2 cellular contexts compared by ENCODE assay signal in the genomic region with DNA sequence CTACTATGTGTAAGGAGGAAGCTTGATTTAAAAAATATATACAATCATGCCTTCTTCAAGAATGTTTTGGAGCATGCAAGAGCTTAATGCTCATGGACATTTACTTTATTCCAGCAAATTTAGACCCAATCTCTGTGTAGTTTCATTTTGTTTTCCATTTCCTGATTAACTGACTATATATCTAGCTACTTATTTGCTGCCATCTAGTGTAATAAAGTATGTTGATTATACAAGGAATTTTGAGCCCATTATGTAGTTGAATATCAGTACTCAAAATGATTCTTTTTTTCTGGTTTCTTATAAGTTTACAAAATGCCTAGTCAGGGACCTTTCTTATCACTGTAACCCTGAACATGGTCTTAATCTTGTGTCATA.
TF ChIP-seq lines count a peak whose summit lies in the region.

No MANE protein-coding gene starts in this region.

TF ChIP-seq in liver, 16 proteins besides CTCF, POLR2A, EP300 and RAD21:
- TF ChIP-seq YY1 (IDR thresholded peaks at IDR 0.05) = no peak
- TF ChIP-seq FOXA1 (IDR thresholded peaks at IDR 0.05) = no peak
- TF ChIP-seq HNF4G (IDR thresholded peaks at IDR 0.05) = no peak
- no peak for TF ChIP-seq SP1 (IDR thresholded peaks at IDR 0.05)
- no peak for TF ChIP-seq JUND (IDR thresholded peaks at IDR 0.05)
- TF ChIP-seq REST (IDR thresholded peaks at IDR 0.05) = no peak
- TF ChIP-seq FOXA2 (IDR thresholded peaks at IDR 0.05) = no peak
- TF ChIP-seq, protein P1, sequence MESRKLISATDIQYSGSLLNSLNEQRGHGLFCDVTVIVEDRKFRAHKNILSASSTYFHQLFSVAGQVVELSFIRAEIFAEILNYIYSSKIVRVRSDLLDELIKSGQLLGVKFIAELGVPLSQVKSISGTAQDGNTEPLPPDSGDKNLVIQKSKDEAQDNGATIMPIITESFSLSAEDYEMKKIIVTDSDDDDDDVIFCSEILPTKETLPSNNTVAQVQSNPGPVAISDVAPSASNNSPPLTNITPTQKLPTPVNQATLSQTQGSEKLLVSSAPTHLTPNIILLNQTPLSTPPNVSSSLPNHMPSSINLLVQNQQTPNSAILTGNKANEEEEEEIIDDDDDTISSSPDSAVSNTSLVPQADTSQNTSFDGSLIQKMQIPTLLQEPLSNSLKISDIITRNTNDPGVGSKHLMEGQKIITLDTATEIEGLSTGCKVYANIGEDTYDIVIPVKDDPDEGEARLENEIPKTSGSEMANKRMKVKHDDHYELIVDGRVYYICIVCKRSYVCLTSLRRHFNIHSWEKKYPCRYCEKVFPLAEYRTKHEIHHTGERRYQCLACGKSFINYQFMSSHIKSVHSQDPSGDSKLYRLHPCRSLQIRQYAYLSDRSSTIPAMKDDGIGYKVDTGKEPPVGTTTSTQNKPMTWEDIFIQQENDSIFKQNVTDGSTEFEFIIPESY (IDR thresholded peaks at IDR 0.05) = no peak
- no peak for TF ChIP-seq HNF4A (conservative IDR thresholded peaks at IDR 0.05)
- TF ChIP-seq GABPA (IDR thresholded peaks at IDR 0.05 in 1 of 2, conservative IDR thresholded peaks at IDR 0.05 in 1 of 2) = no peak
- TF ChIP-seq TAF1 (conservative IDR thresholded peaks at IDR 0.05) = no peak
- no peak for TF ChIP-seq EGR1 (IDR thresholded peaks at IDR 0.05; ENCODE audit: low read depth in 2 of 2)
- no peak for TF ChIP-seq ATF3 (IDR thresholded peaks at IDR 0.05)
- TF ChIP-seq RXRA (IDR thresholded peaks at IDR 0.05) = no peak
- TF ChIP-seq NR2F2 (IDR thresholded peaks at IDR 0.05) = no peak
- TF ChIP-seq MAX (IDR thresholded peaks at IDR 0.05) = no peak

TF ChIP-seq in HepG2, 621 proteins besides CTCF, POLR2A, EP300 and RAD21:
- TF ChIP-seq, protein P2, sequence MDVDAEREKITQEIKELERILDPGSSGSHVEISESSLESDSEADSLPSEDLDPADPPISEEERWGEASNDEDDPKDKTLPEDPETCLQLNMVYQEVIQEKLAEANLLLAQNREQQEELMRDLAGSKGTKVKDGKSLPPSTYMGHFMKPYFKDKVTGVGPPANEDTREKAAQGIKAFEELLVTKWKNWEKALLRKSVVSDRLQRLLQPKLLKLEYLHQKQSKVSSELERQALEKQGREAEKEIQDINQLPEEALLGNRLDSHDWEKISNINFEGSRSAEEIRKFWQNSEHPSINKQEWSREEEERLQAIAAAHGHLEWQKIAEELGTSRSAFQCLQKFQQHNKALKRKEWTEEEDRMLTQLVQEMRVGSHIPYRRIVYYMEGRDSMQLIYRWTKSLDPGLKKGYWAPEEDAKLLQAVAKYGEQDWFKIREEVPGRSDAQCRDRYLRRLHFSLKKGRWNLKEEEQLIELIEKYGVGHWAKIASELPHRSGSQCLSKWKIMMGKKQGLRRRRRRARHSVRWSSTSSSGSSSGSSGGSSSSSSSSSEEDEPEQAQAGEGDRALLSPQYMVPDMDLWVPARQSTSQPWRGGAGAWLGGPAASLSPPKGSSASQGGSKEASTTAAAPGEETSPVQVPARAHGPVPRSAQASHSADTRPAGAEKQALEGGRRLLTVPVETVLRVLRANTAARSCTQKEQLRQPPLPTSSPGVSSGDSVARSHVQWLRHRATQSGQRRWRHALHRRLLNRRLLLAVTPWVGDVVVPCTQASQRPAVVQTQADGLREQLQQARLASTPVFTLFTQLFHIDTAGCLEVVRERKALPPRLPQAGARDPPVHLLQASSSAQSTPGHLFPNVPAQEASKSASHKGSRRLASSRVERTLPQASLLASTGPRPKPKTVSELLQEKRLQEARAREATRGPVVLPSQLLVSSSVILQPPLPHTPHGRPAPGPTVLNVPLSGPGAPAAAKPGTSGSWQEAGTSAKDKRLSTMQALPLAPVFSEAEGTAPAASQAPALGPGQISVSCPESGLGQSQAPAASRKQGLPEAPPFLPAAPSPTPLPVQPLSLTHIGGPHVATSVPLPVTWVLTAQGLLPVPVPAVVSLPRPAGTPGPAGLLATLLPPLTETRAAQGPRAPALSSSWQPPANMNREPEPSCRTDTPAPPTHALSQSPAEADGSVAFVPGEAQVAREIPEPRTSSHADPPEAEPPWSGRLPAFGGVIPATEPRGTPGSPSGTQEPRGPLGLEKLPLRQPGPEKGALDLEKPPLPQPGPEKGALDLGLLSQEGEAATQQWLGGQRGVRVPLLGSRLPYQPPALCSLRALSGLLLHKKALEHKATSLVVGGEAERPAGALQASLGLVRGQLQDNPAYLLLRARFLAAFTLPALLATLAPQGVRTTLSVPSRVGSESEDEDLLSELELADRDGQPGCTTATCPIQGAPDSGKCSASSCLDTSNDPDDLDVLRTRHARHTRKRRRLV (CRISPR knock-in tag; IDR thresholded peaks at IDR 0.05) = no peak
- TF ChIP-seq YY1 (IDR thresholded peaks at IDR 0.05; ENCODE audit: insufficient read depth, insufficient replicate concordance, low read depth, low read length) (no peak), ZNF790 (CRISPR knock-in tag; IDR thresholded peaks at IDR 0.05; ENCODE audit: borderline replicate concordance) (no peak)
